ENCODE assay signal across 1 cellular context in genomic region chr12:108373111-108373510, GRCh38.
TF ChIP-seq lines count a peak whose summit lies in the region.

No MANE protein-coding gene starts in this region.

TF ChIP-seq in K562, 482 proteins besides CTCF, POLR2A, EP300 and RAD21 (continued from another document):
- TF ChIP-seq ZNF318 (IDR thresholded peaks at IDR 0.05; ENCODE audit: borderline replicate concordance in 1 of 2, low read depth in 1 of 2), result no peak
- no peak for TF ChIP-seq MYBL2 (IDR thresholded peaks at IDR 0.05; ENCODE audit: low read depth)
- no peak for TF ChIP-seq MYBL2 (CRISPR knock-in tag; IDR thresholded peaks at IDR 0.05; ENCODE audit: borderline replicate concordance)
- no peak for TF ChIP-seq SRSF9 (IDR thresholded peaks at IDR 0.05; ENCODE audit: borderline replicate concordance, low read depth, low read length)
- TF ChIP-seq NR0B1 (IDR thresholded peaks at IDR 0.05; ENCODE audit: partially characterized antibody), result no peak
- no peak for TF ChIP-seq NR3C1 (CRISPR knock-in tag; IDR thresholded peaks at IDR 0.05)
